Comparison of ENCODE assay signal across 8 cellular contexts in the genomic region with DNA sequence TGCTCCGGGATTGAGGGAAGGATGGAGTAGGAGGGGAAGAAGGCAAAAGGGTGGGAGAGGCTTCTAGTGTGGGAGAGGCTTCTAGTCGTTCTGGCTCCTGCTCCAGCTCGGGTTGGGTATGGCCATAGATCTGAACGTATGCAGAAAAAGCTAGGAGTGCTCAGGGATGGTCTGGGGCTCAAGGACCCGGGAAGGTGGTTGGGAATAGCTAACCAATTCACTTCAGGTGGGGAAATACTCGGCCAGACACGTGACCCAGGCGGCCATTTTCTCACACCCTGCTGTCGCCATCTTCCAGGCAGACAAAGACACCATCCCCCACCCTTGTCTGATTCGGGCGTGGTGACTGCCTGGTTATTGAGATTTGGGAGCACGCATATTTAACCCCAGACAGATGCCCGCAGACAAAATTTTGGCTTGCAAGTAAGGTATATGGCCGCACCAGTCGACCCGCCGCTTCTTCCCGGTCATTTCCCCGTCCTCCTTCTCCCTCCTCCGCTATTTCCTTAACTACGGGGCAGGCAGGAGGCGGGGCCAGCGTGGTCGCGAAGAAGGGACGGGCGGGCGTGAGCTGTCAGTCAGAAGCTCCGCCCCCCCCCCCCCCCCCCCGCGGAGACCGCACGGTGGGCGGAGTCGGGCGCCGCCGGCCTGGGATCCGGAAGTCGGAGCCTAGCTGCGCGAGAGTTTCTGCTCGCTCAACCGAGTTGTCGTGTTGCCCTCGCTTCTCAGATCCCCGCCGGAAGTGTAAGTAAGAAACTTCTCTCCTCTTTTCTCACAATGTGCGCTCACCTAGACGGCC. TPM values are rescaled to one million over a fixed set of nuclear protein-coding genes. Genes with fewer than 3 reads are reported as not detected.
DNase-seq lines count a peak whose midpoint lies in the region; ATAC-seq, FAIRE-seq and TF ChIP-seq lines count a peak whose summit lies in the region.

A gene with protein sequence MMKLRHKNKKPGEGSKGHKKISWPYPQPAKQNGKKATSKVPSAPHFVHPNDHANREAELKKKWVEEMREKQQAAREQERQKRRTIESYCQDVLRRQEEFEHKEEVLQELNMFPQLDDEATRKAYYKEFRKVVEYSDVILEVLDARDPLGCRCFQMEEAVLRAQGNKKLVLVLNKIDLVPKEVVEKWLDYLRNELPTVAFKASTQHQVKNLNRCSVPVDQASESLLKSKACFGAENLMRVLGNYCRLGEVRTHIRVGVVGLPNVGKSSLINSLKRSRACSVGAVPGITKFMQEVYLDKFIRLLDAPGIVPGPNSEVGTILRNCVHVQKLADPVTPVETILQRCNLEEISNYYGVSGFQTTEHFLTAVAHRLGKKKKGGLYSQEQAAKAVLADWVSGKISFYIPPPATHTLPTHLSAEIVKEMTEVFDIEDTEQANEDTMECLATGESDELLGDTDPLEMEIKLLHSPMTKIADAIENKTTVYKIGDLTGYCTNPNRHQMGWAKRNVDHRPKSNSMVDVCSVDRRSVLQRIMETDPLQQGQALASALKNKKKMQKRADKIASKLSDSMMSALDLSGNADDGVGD (plus strand): TSS at position 661 of the 799 bp plus-strand sequence. CDS start 2,348 bp downstream, outside the sequence.

- H4K20me1 ChIP-seq in astrocyte (ENCODE audit: insufficient read depth, low read length): peaks cover 6% of the 10 kb centered on the region

- no peak for TF ChIP-seq CTCF in astrocyte (IDR thresholded peaks at IDR 0.05; ENCODE audit: insufficient read depth, low read depth, low read length)

- H3K4me3 ChIP-seq in astrocyte (ENCODE audit: insufficient read depth, low read depth, low read length) (peak within 1 kb of the TSS; percentile 98), aorta (ENCODE audit: low read length in 2 of 2) (peak within 1 kb of the TSS; percentile 27 to 89)

- DNase-seq in GM18507 (ENCODE audit: extremely low spot score, insufficient read length, low read depth): peak; percentile 67
- DNase-seq in NCI-H2029 (lab: John Stamatoyannopoulos, UW): peak; percentile 79
- peak; percentile 72 for DNase-seq in T-helper 2 cell treated with Interferon-gamma antibody and Interleukin-4, amounts not matched to agents 5 μg/mL and 100 μg/mL, for 36 hours (ENCODE audit: low spot score)
- peak; percentile 67 for DNase-seq in astrocyte (ENCODE audit: low read depth)
- peak; percentile 68 for DNase-seq in hepatic stellate cell (ENCODE audit: low spot score)
- peak; percentile 73 for DNase-seq in renal cortical epithelial cell (ENCODE audit: low read depth)
- peak; percentile 93 to 94 for DNase-seq in aorta

- H3K4me1 ChIP-seq in astrocyte (ENCODE audit: insufficient read depth, low read length): peaks cover 3% of the 10 kb centered on the region
- H3K4me1 ChIP-seq in aorta (ENCODE audit: control insufficient read depth in 1 of 2, insufficient read depth in 2 of 2, low read length in 2 of 2): no peaks in the 10 kb centered on the region

- H3K27ac Mint-ChIP-seq in T-helper 2 cell treated with Interferon-gamma antibody and Interleukin-4, amounts not matched to agents 5 μg/mL and 100 μg/mL, for 36 hours: peak within 1 kb of the TSS; percentile 95
- H3K27ac Mint-ChIP-seq in astrocyte (ENCODE audit: unreplicated experiment): peak within 1 kb of the TSS; percentile 99

- peak; percentile 91 for FAIRE-seq in GM18507 (lab: Jason Lieb, UNC)
- no peak for FAIRE-seq in astrocyte (lab: Jason Lieb, UNC)

- H3K27me3 Mint-ChIP-seq in T-helper 2 cell treated with Interferon-gamma antibody and Interleukin-4, amounts not matched to agents 5 μg/mL and 100 μg/mL, for 36 hours (ENCODE audit: low read depth): no peaks in the 10 kb centered on the region
- H3K27me3 Mint-ChIP-seq in astrocyte (ENCODE audit: low read depth, unreplicated experiment): no peaks in the 10 kb centered on the region

- peaks cover 46% of the 10 kb centered on the region for H3K79me2 ChIP-seq in astrocyte (ENCODE audit: insufficient read depth, low read length)

- intact Hi-C loops in aorta (cut with DNase I): loop anchor here in 1 of 2 donors (2.0 to 10.0 kb wide), 4 partner anchors 35 to 485 kb away; partner anchors contain the start of genes PHF8 and TSR2

- H3K9me3 Mint-ChIP-seq in T-helper 2 cell treated with Interferon-gamma antibody and Interleukin-4, amounts not matched to agents 5 μg/mL and 100 μg/mL, for 36 hours: peaks cover 10% of the 10 kb centered on the region
- no peaks in the 10 kb centered on the region for H3K9me3 Mint-ChIP-seq in astrocyte (ENCODE audit: unreplicated experiment)

- ATAC-seq in HG02973 (IDR thresholded peaks at IDR 0.05; ENCODE audit: unreplicated experiment) (peak; percentile 86), aorta (ENCODE audit: low FRiP score) (peak; percentile 91)

- H3K9me3 ChIP-seq in astrocyte (ENCODE audit: insufficient read depth, low read depth, low read length): no peaks in the 10 kb centered on the region
- no peaks in the 10 kb centered on the region for H3K9me3 ChIP-seq in aorta (ENCODE audit: control insufficient read depth, low read length)

- peak within 1 kb of the TSS; percentile 88 for H2AFZ ChIP-seq in astrocyte (ENCODE audit: low read depth, low read length)

- peak within 1 kb of the TSS; percentile 82 for H3K27ac ChIP-seq in astrocyte (ENCODE audit: low read depth, low read length)
- H3K27ac ChIP-seq in aorta (ENCODE audit: low read depth in 1 of 2, low read length in 2 of 2): peak within 1 kb of the TSS in 1 of 2 donors; percentile 91

- H3K27me3 ChIP-seq in astrocyte (ENCODE audit: insufficient read depth, low read length) (no peaks in the 10 kb centered on the region), aorta (ENCODE audit: control insufficient read depth in 1 of 2, insufficient read depth in 2 of 2, low read length in 1 of 2) (no peaks in the 10 kb centered on the region)

- peak within 1 kb of the TSS; percentile 99 for H3K9ac ChIP-seq in astrocyte (ENCODE audit: low read length)

- peaks cover 20% of the 10 kb centered on the region for H3K4me1 Mint-ChIP-seq in T-helper 2 cell treated with Interferon-gamma antibody and Interleukin-4, amounts not matched to agents 5 μg/mL and 100 μg/mL, for 36 hours (ENCODE audit: low read depth)
- H3K4me1 Mint-ChIP-seq in astrocyte (ENCODE audit: low read depth, unreplicated experiment): peaks cover 10% of the 10 kb centered on the region

- peak within 1 kb of the TSS; percentile 95 for H3K4me2 ChIP-seq in astrocyte (ENCODE audit: low read length)

- peak within 1 kb of the TSS; percentile 96 for H3K4me3 Mint-ChIP-seq in T-helper 2 cell treated with Interferon-gamma antibody and Interleukin-4, amounts not matched to agents 5 μg/mL and 100 μg/mL, for 36 hours
- peak within 1 kb of the TSS; percentile 95 for H3K4me3 Mint-ChIP-seq in astrocyte (ENCODE audit: unreplicated experiment)

- WGBS in aorta, 2 donors: 2 to 35% methylated on average over 40 to 43 of the region's 50 CpGs

- peaks cover 4% of the 10 kb centered on the region for H3K36me3 ChIP-seq in astrocyte (ENCODE audit: insufficient read depth, low read length)
- H3K36me3 ChIP-seq in aorta (ENCODE audit: control insufficient read depth in 1 of 2, insufficient read depth in 2 of 2, low read length in 1 of 2): no peaks in the 10 kb centered on the region

- H3K36me3 Mint-ChIP-seq in T-helper 2 cell treated with Interferon-gamma antibody and Interleukin-4, amounts not matched to agents 5 μg/mL and 100 μg/mL, for 36 hours (ENCODE audit: low read depth): peaks cover 23% of the 10 kb centered on the region
- H3K36me3 Mint-ChIP-seq in astrocyte (ENCODE audit: low read depth, unreplicated experiment): peaks cover 3% of the 10 kb centered on the region

RNA-seq across cellular contexts. Expression of the gene that starts here (rescaled TPM):
- total RNA-seq in astrocyte (40.5 and 46.5 TPM in 2 replicates), renal cortical epithelial cell (32.5 and 50.2 TPM in 2 replicates), aorta (10 to 100 TPM; 29.8 to 35.1 TPM)
- 1 to 10 TPM; 1.1 to 5.3 TPM for polyA plus RNA-seq in aorta
